Comparison of ENCODE assay signal across 20 cellular contexts in the genomic region with DNA sequence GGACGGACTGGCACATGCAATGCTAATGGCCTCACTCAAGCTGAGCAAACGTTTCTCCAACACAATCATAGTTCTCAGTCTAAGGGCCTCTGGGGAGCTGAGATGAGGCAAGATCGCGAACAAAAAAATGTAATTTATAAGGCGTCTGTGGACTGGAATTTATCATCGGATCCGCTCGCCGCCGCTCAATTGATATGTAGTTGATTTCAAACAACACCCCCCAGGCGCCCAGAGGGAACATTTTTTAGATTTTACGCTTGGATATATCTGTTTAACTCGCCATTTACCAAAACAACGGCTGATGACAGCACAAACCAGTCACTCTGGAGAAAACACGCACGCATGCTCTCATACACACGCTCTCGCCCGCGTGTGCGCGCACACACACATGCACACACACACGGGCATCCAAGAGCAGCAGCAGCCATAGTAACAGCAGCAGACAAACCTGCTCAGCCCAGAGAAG.
A peak's percentile ranks its signal among the peaks of the same experiment; 100 is the strongest.
DNase-seq lines count a peak whose midpoint lies in the region; ATAC-seq, FAIRE-seq and TF ChIP-seq lines count a peak whose summit lies in the region.
"Had no signal": no experiment of that assay in that cellular context is flagged by ENCODE, and none has a peak within 500 bp of the region (broad histone marks: within the 10 kb centered on the region; RNA-seq: fewer than 3 reads in every experiment).

No MANE protein-coding gene starts in this region.

- H3K4me3 ChIP-seq in GM23338, result no peak overlapping the region
- no peak overlapping the region for H3K4me3 ChIP-seq in astrocyte (ENCODE audit: insufficient read depth, low read depth, low read length)
- no peak overlapping the region for H3K4me3 ChIP-seq in PC-3 (ENCODE audit: low read length)
- H3K4me3 ChIP-seq in OCI-LY7 (ENCODE audit: low read depth, low read length, poor library complexity, severe bottlenecking), result no peak overlapping the region
- H3K4me3 ChIP-seq: gastroesophageal sphincter, smooth muscle cell had no signal

- H3K4me1 ChIP-seq in GM23338 (ENCODE audit: insufficient read depth) (peaks cover 18% of the 10 kb centered on the region), astrocyte (ENCODE audit: insufficient read depth, low read length) (no peaks in the 10 kb centered on the region), PC-3 (ENCODE audit: insufficient read depth, low read length) (no peaks in the 10 kb centered on the region), OCI-LY7 (ENCODE audit: insufficient read depth, low read length, poor library complexity, severe bottlenecking) (no peaks in the 10 kb centered on the region)
- H3K4me1 ChIP-seq: BE2C, gastroesophageal sphincter had no signal

- no peaks in the 10 kb centered on the region for H3K79me2 ChIP-seq in GM23338 (replicated peaks; ENCODE audit: insufficient read depth)
- H3K79me2 ChIP-seq in astrocyte (ENCODE audit: insufficient read depth, low read length), result no peaks in the 10 kb centered on the region
- H3K79me2 ChIP-seq in PC-3 (ENCODE audit: low read length), result no peaks in the 10 kb centered on the region
- H3K79me2 ChIP-seq in OCI-LY7 (ENCODE audit: insufficient read depth, low read depth, low read length), result no peaks in the 10 kb centered on the region

- peak; percentile 15; the same call in 2 of the 3 replicates for ATAC-seq in GM23338
- ATAC-seq in PC-3, result no peak
- no peak for ATAC-seq in activated CD4-positive, alpha-beta T cell treated with anti-CD3 and anti-CD28 coated beads for 36 hours
- ATAC-seq in HG03135 (IDR thresholded peaks at IDR 0.05; ENCODE audit: unreplicated experiment), result no peak
- ATAC-seq: activated T-cell treated with anti-CD3 and anti-CD28 coated beads, Interleukin-2, amount 50 U/mL, for 4 hours; gastroesophageal sphincter had no signal

- no peak for TF ChIP-seq CTCF in GM23338 (conservative IDR thresholded peaks at IDR 0.05; ENCODE audit: low read depth in 2 of 2)
- no peak for TF ChIP-seq CTCF in astrocyte (IDR thresholded peaks at IDR 0.05; ENCODE audit: insufficient read depth, low read depth, low read length)
- TF ChIP-seq CTCF in PC-3 (conservative IDR thresholded peaks at IDR 0.05; ENCODE audit: low read depth, low read length), result no peak
- no peak for TF ChIP-seq CTCF in OCI-LY7 (conservative IDR thresholded peaks at IDR 0.05; ENCODE audit: low read length)

- H3K9me2 ChIP-seq in GM23338 (ENCODE audit: insufficient read depth) (no peaks in the 10 kb centered on the region), PC-3 (replicated peaks; ENCODE audit: low read length) (no peaks in the 10 kb centered on the region), OCI-LY7 (ENCODE audit: insufficient read depth, low read length) (no peaks in the 10 kb centered on the region)

- H3K36me3 Mint-ChIP-seq in GM23338 (ENCODE audit: low read depth), result no peaks in the 10 kb centered on the region
- peaks cover 2% of the 10 kb centered on the region for H3K36me3 Mint-ChIP-seq in astrocyte (ENCODE audit: low read depth, unreplicated experiment)
- no peaks in the 10 kb centered on the region for H3K36me3 Mint-ChIP-seq in activated CD4-positive, alpha-beta T cell treated with anti-CD3 and anti-CD28 coated beads for 36 hours (ENCODE audit: low read depth)
- H3K36me3 Mint-ChIP-seq: activated naive CD8-positive, alpha-beta T cell had no signal

- H3K4me3 Mint-ChIP-seq in GM23338 (peak overlapping the region; percentile 21; the same call in 1 of the 3 replicates), astrocyte (ENCODE audit: unreplicated experiment) (no peak overlapping the region)
- no peak overlapping the region for H3K4me3 Mint-ChIP-seq in activated CD4-positive, alpha-beta T cell treated with anti-CD3 and anti-CD28 coated beads for 36 hours
- H3K4me3 Mint-ChIP-seq: activated naive CD8-positive, alpha-beta T cell; activated T-cell treated with anti-CD3 and anti-CD28 coated beads, Interleukin-2, amount 50 U/mL, for 4 hours; central memory CD8-positive, alpha-beta T cell had no signal

- CTCF ChIA-PET in PC-3 (lab: Charles Lee), result no interaction called here
- CTCF ChIA-PET in activated CD4-positive, alpha-beta T cell treated with anti-CD3 and anti-CD28 coated beads for 36 hours (lab: Charles Lee), result interaction anchor here (0.7 to 0.8 kb wide), 2 partner anchors 30 to 505 kb away, joined by 3 to 5 read pairs; no protein-coding TSS in a partner anchor
- CTCF ChIA-PET in OCI-LY7 (lab: Charles Lee; ENCODE audit: unreplicated experiment), result no interaction called here

- H3K27ac ChIP-seq in GM23338 (ENCODE audit: low read depth) (no peak overlapping the region), astrocyte (ENCODE audit: low read depth, low read length) (no peak overlapping the region), PC-3 (ENCODE audit: low read length) (no peak overlapping the region), OCI-LY7 (ENCODE audit: low read depth, low read length, poor library complexity, severe bottlenecking) (no peak overlapping the region)
- H3K27ac ChIP-seq: gastroesophageal sphincter, neutrophil had no signal

- H3K9me3 Mint-ChIP-seq in GM23338 (no peaks in the 10 kb centered on the region), astrocyte (ENCODE audit: unreplicated experiment) (peaks cover 3% of the 10 kb centered on the region)
- H3K9me3 Mint-ChIP-seq in activated CD4-positive, alpha-beta T cell treated with anti-CD3 and anti-CD28 coated beads for 36 hours (ENCODE audit: low read depth), result no peaks in the 10 kb centered on the region
- H3K9me3 Mint-ChIP-seq: activated T-cell treated with anti-CD3 and anti-CD28 coated beads, Interleukin-2, amount 50 U/mL, for 4 hours; central memory CD8-positive, alpha-beta T cell had no signal

- H3K4me1 Mint-ChIP-seq in GM23338 (peaks cover 36% of the 10 kb centered on the region), astrocyte (ENCODE audit: low read depth, unreplicated experiment) (no peaks in the 10 kb centered on the region)
- no peaks in the 10 kb centered on the region for H3K4me1 Mint-ChIP-seq in activated CD4-positive, alpha-beta T cell treated with anti-CD3 and anti-CD28 coated beads for 36 hours
- H3K4me1 Mint-ChIP-seq: central memory CD8-positive, alpha-beta T cell had no signal

- H3K27ac Mint-ChIP-seq in GM23338 (no peak overlapping the region), astrocyte (ENCODE audit: unreplicated experiment) (no peak overlapping the region)
- no peak overlapping the region for H3K27ac Mint-ChIP-seq in activated CD4-positive, alpha-beta T cell treated with anti-CD3 and anti-CD28 coated beads for 36 hours
- H3K27ac Mint-ChIP-seq: activated naive CD8-positive, alpha-beta T cell had no signal

- H3K9me3 ChIP-seq in astrocyte (ENCODE audit: insufficient read depth, low read depth, low read length) (no peaks in the 10 kb centered on the region), PC-3 (ENCODE audit: low read length) (no peaks in the 10 kb centered on the region), OCI-LY7 (ENCODE audit: low read length) (no peaks in the 10 kb centered on the region)
- H3K9me3 ChIP-seq: BE2C, neutrophil had no signal

- H3K27me3 Mint-ChIP-seq in GM23338 (ENCODE audit: insufficient read depth, low read depth, poor library complexity) (peaks cover 2% of the 10 kb centered on the region), astrocyte (ENCODE audit: low read depth, unreplicated experiment) (peaks cover 46% of the 10 kb centered on the region)
- peaks cover 31% of the 10 kb centered on the region for H3K27me3 Mint-ChIP-seq in activated CD4-positive, alpha-beta T cell treated with anti-CD3 and anti-CD28 coated beads for 36 hours

- peak overlapping the region; percentile 61; the same call in 1 of the 2 replicates for H2AFZ ChIP-seq in GM23338
- no peak overlapping the region for H2AFZ ChIP-seq in astrocyte (ENCODE audit: low read depth, low read length)
- no peak overlapping the region for H2AFZ ChIP-seq in PC-3 (ENCODE audit: low read length)
- no peak overlapping the region for H2AFZ ChIP-seq in OCI-LY7 (ENCODE audit: low read length)

- BruUV-seq in PC-3 (replicated peaks; lab: Mats Ljungman, UMichigan), result no TSS peak
- BruUV-seq in OCI-LY7 (replicated peaks; lab: Mats Ljungman, UMichigan), result no TSS peak

- FAIRE-seq in astrocyte (lab: Jason Lieb, UNC), result no peak
- FAIRE-seq: H54 had no signal

- H3K9ac ChIP-seq in astrocyte (ENCODE audit: low read length) (no peak overlapping the region), PC-3 (ENCODE audit: low read length) (no peak overlapping the region)

- H3K36me3 ChIP-seq in GM23338 (ENCODE audit: insufficient read depth), result no peaks in the 10 kb centered on the region
- H3K36me3 ChIP-seq in astrocyte (ENCODE audit: insufficient read depth, low read length), result no peaks in the 10 kb centered on the region
- H3K36me3 ChIP-seq in PC-3 (ENCODE audit: low read depth, low read length), result no peaks in the 10 kb centered on the region
- H3K36me3 ChIP-seq in OCI-LY7 (ENCODE audit: insufficient read depth, low read length), result no peaks in the 10 kb centered on the region
- H3K36me3 ChIP-seq: BE2C, gastroesophageal sphincter, neutrophil had no signal

- no peaks in the 10 kb centered on the region for H3K27me3 ChIP-seq in GM23338 (ENCODE audit: insufficient read depth)
- peaks cover 15% of the 10 kb centered on the region for H3K27me3 ChIP-seq in astrocyte (ENCODE audit: insufficient read depth, low read length)
- H3K27me3 ChIP-seq in PC-3 (ENCODE audit: low read length), result peaks cover 11% of the 10 kb centered on the region; the same call in 1 of the 2 replicates

- H3F3A ChIP-seq in GM23338 (replicated peaks; ENCODE audit: low read depth) (no peaks in the 10 kb centered on the region), PC-3 (ENCODE audit: low read length, unreplicated experiment) (no peaks in the 10 kb centered on the region)

- POLR2A ChIA-PET in PC-3 (lab: Charles Lee; ENCODE audit: unreplicated experiment), result no interaction called here
- POLR2A ChIA-PET in activated CD4-positive, alpha-beta T cell treated with anti-CD3 and anti-CD28 coated beads for 36 hours (lab: Charles Lee), result no interaction called here
- POLR2A ChIA-PET in OCI-LY7 (lab: Charles Lee), result no interaction called here

- H3K4me2 ChIP-seq in GM23338, result peak overlapping the region; percentile 57; the same call in 1 of the 2 replicates
- peak overlapping the region; percentile 19 for H3K4me2 ChIP-seq in astrocyte (ENCODE audit: low read length)
- H3K4me2 ChIP-seq in PC-3 (ENCODE audit: low read length), result no peak overlapping the region
- H3K4me2 ChIP-seq in OCI-LY7 (ENCODE audit: low read length), result no peak overlapping the region

- DNase-seq in GM23338 (ENCODE audit: low spot score), result no peak
- peak; percentile 61 for DNase-seq in NCI-H2081 treated with DMSO at 0.1 percent for 48 hours (lab: John Stamatoyannopoulos, UW)
- no peak for DNase-seq in astrocyte (ENCODE audit: low read depth)
- peak in 31 of 56 donors; percentile 4 to 55 (median 28) for DNase-seq in nucleus accumbens (lab: John Stamatoyannopoulos, UW)
- DNase-seq in PC-3, result no peak
- no peak for DNase-seq in activated CD4-positive, alpha-beta T cell treated with anti-CD3 and anti-CD28 coated beads for 36 hours
- no peak for DNase-seq in OCI-LY7 (ENCODE audit: low spot score)
- DNase-seq: activated T-cell treated with anti-CD3 and anti-CD28 coated beads, Interleukin-2, amount 50 U/mL, for 4 hours; BE2C; DND-41; mesenchymal stem cell; SHP77; stimulated activated naive CD4-positive, alpha-beta T cell treated with Interleukin-2 at 50 U/mL for 16 hours had no signal

- intact Hi-C loops in PC-3 (cut with micrococcal nuclease) (no loop called here), OCI-LY7 (cut with micrococcal nuclease; ENCODE audit: unreplicated experiment) (no loop called here)
- intact Hi-C loops in activated CD4-positive, alpha-beta T cell treated with anti-CD3 and anti-CD28 coated beads for 36 hours (cut with DNase I, micrococcal nuclease), result no loop called here

- no peaks in the 10 kb centered on the region for H4K20me1 ChIP-seq in GM23338 (replicated peaks; ENCODE audit: insufficient read depth)
- no peaks in the 10 kb centered on the region for H4K20me1 ChIP-seq in astrocyte (ENCODE audit: insufficient read depth, low read length)
- H4K20me1 ChIP-seq in PC-3 (ENCODE audit: low read length), result no peaks in the 10 kb centered on the region
- no peaks in the 10 kb centered on the region for H4K20me1 ChIP-seq in OCI-LY7 (ENCODE audit: insufficient read depth, low read length)

Comparison
In these comparisons a context has a peak if more than half of its experiments do, and no peak if none do; other contexts are left out.
1. DNase-seq: peak in NCI-H2081 treated with DMSO at 0.1 percent for 48 hours (single experiment) and nucleus accumbens (31 of 56); none in GM23338 (single experiment), astrocyte (single experiment), PC-3 (single experiment), activated CD4-positive, alpha-beta T cell treated with anti-CD3 and anti-CD28 coated beads for 36 hours (single experiment) and OCI-LY7 (single experiment).
2. H3K4me2 ChIP-seq: peak in GM23338 (single experiment) and astrocyte (single experiment); none in PC-3 (single experiment) and OCI-LY7 (single experiment).